In genomic region chr16:14864481-14864880, GRCh38 we compare ENCODE assay signal across 6 cellular contexts. TPM values are rescaled to one million over a fixed set of nuclear protein-coding genes. Genes with fewer than 3 reads are reported as not detected.
A peak's percentile ranks its signal among the peaks of the same experiment; 100 is the strongest.
DNase-seq lines count a peak whose midpoint lies in the region; ATAC-seq, FAIRE-seq and TF ChIP-seq lines count a peak whose summit lies in the region.
"Not testable (repeated sequence)": the region's sequence is repeated elsewhere in the genome, so short reads cannot be mapped to it uniquely, and the experiment has no call there.

No MANE protein-coding gene starts in this region.

- TF ChIP-seq POLR2A in body of pancreas (IDR thresholded peaks at IDR 0.05); stomach (IDR thresholded peaks at IDR 0.05): not testable (repeated sequence)

- intact Hi-C loops in body of pancreas (cut with DNase I); pancreas (cut with DNase I); stomach (cut with DNase I; ENCODE audit: low total_unique reads); aorta (cut with DNase I): not testable (repeated sequence)

- FAIRE-seq in pancreas (lab: Jason Lieb, UNC): not testable (repeated sequence)

- not testable (repeated sequence) for H3K4me3 ChIP-seq in body of pancreas; coronary artery; pancreas; stomach; aorta (ENCODE audit: low read length in 2 of 2)

- not testable (repeated sequence) for TF ChIP-seq CTCF in body of pancreas (IDR thresholded peaks at IDR 0.05); coronary artery (IDR thresholded peaks at IDR 0.05); pancreas (IDR thresholded peaks at IDR 0.05); stomach (IDR thresholded peaks at IDR 0.05)

- not testable (repeated sequence) for H3K27me3 ChIP-seq in body of pancreas; pancreas; stomach; aorta (ENCODE audit: control insufficient read depth in 1 of 2, insufficient read depth in 2 of 2, low read length in 1 of 2)

- H3K9me3 ChIP-seq in body of pancreas; pancreas; stomach; aorta (ENCODE audit: control insufficient read depth, low read length): not testable (repeated sequence)

- WGBS in body of pancreas, 2 donors: 29 to 57% methylated on average over 3 to 6 of the region's 8 CpGs
- 19 to 23% methylated on average over 4 to 8 of the region's 8 CpGs for WGBS in pancreas, 2 donors
- WGBS in stomach, 5 donors: 37 to 58% (median 54%) methylated on average over 4 to 8 of the region's 8 CpGs
- 23 to 42% methylated on average over 6 to 8 of the region's 8 CpGs for WGBS in aorta, 2 donors

- ATAC-seq in body of pancreas (peak; percentile 71), pancreas (peak; percentile 75 to 85 (median 82)), aorta (ENCODE audit: low FRiP score) (peak; percentile 11)

- H3K27ac ChIP-seq in body of pancreas: peak overlapping the region in 3 of 4 donors; percentile 38 to 72 (median 53)
- H3K27ac ChIP-seq in coronary artery; aorta (ENCODE audit: low read depth in 1 of 2, low read length in 2 of 2): not testable (repeated sequence)
- H3K27ac ChIP-seq in pancreas: peak overlapping the region in 1 of 4 donors; percentile 47
- H3K27ac ChIP-seq in stomach: peak overlapping the region in 1 of 5 donors; percentile 8

- DNase-seq in body of pancreas (peak; percentile 44 to 79 (median 56)), coronary artery (ENCODE audit: low spot score) (peak; percentile 14), lung microvascular endothelial cell (ENCODE audit: low read depth in 2 of 2) (peak; percentile 2 to 30), pancreas (peak in 3 of 6 donors; percentile 40 to 45 (median 42)), stomach (peak; percentile 31)
- not testable (repeated sequence) for DNase-seq in aorta

- TF ChIP-seq EP300 in stomach (IDR thresholded peaks at IDR 0.05): not testable (repeated sequence)

- not testable (repeated sequence) for H3K36me3 ChIP-seq in body of pancreas (replicated peaks in 1 of 2; ENCODE audit: insufficient read depth in 1 of 2, low read depth in 2 of 2); pancreas; aorta (ENCODE audit: control insufficient read depth in 1 of 2, insufficient read depth in 2 of 2, low read length in 1 of 2)
- H3K36me3 ChIP-seq in stomach: peaks cover 0 to 24% (median 11%) of the 10 kb centered on the region in 4 donors

- H3K4me1 ChIP-seq in body of pancreas; pancreas; stomach; aorta (ENCODE audit: control insufficient read depth in 1 of 2, insufficient read depth in 2 of 2, low read length in 2 of 2): not testable (repeated sequence)

RNA-seq across cellular contexts. Expression of gene NOMO1, which starts 31.0 kb away (rescaled TPM):
- total RNA-seq in body of pancreas (100 to 1,000 TPM in 1 of 2 donors, 10 to 100 TPM in 1; 49.4 to 102 TPM), lung microvascular endothelial cell (76.1 and 106 TPM in 2 replicates), pancreas (100 to 1,000 TPM; 105 to 166 (median 131) TPM), stomach (100 to 1,000 TPM in 1 of 5 donors, 10 to 100 TPM in 4; 18.5 to 153 (median 28.6) TPM), aorta (10 to 100 TPM; 56.2 to 73.6 TPM)
- polyA plus RNA-seq in pancreas (10 to 100 TPM; 33.8 to 57.3 TPM), stomach (10 to 100 TPM; 15.6 to 21.9 (median 19.5) TPM), aorta (10 to 100 TPM; 25.8 to 33.8 TPM)

Comparison
In these comparisons a context has a peak if more than half of its experiments do, and no peak if none do; other contexts are left out.
1. ATAC-seq: peak in every context shown above with its lines; median percentile 82 in pancreas; 71 in body of pancreas; 11 in aorta.